ENCODE assay signal across 9 cellular contexts in the genomic region with DNA sequence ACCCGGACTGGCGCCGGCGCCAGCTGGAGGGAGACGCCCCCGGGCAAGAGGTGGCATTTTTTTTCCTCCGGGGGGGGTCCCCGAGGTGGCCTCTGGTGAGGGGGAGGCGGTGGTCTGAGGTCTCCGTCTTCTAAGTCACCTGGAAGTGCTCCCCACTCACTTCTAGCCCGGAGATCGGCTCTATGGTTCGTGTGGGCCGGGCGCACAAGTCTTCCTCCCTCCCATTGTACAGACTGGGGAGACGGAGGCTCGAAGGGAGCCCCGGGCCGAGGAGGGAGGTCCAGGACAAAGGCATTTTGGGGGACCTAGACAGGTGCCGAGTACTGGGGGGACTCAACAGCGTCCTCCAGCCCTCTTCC. TPM values are rescaled to one million over a fixed set of nuclear protein-coding genes. Genes with fewer than 3 reads are reported as not detected.
DNase-seq lines count a peak whose midpoint lies in the region; ATAC-seq and TF ChIP-seq lines count a peak whose summit lies in the region.
"Had no signal": no experiment of that assay in that cellular context is flagged by ENCODE, and none has a peak within 500 bp of the region (broad histone marks: within the 10 kb centered on the region; RNA-seq: fewer than 3 reads in every experiment).

No MANE protein-coding gene starts in this region.

- peak overlapping the region; percentile 87 to 98 (median 93) for H3K27ac ChIP-seq in heart right ventricle
- peak overlapping the region; percentile 95 for H3K27ac ChIP-seq in vagina

- TF ChIP-seq CTCF in heart right ventricle (IDR thresholded peaks at IDR 0.05): no peak
- TF ChIP-seq CTCF in vagina (IDR thresholded peaks at IDR 0.05): no peak

- H3K4me3 Mint-ChIP-seq in activated T-cell treated with anti-CD3 and anti-CD28 coated beads, Interleukin-2, amount 50 U/mL, for 72 hours: peak overlapping the region; percentile 86 to 93

- no peak overlapping the region for H3K27ac Mint-ChIP-seq in activated T-cell treated with anti-CD3 and anti-CD28 coated beads, Interleukin-2, amount 50 U/mL, for 72 hours

- H3K36me3 ChIP-seq in heart right ventricle (peaks cover 0 to 14% (median 0%) of the 10 kb centered on the region in 9 donors), vagina (no peaks in the 10 kb centered on the region)

- ATAC-seq in heart right ventricle (peak in 3 of 8 donors; percentile 1 to 5 (median 2)), left ventricle myocardium superior (no peak), GM18868 (IDR thresholded peaks at IDR 0.05; ENCODE audit: unreplicated experiment) (no peak), HG03196 (IDR thresholded peaks at IDR 0.05; ENCODE audit: unreplicated experiment) (no peak)
- ATAC-seq in activated T-cell treated with anti-CD3 and anti-CD28 coated beads, Interleukin-2, amount 50 U/mL, for 72 hours (replicated peaks in 1 of 2): no peak

- H3K9me3 ChIP-seq in heart right ventricle (no peaks in the 10 kb centered on the region), vagina (no peaks in the 10 kb centered on the region)

- peaks cover 13 to 100% (median 98%) of the 10 kb centered on the region in 7 donors for H3K27me3 ChIP-seq in heart right ventricle
- H3K27me3 ChIP-seq in vagina: no peaks in the 10 kb centered on the region

- intact Hi-C loops in heart right ventricle (cut with DNase I): loop anchor here in 3 of 10 donors (5.0 kb wide), 2 partner anchors 69 to 84 kb away; no protein-coding TSS in a partner anchor
- intact Hi-C loops in left ventricle myocardium superior (cut with micrococcal nuclease): no loop called here
- intact Hi-C loops in vagina (cut with DNase I): loop anchor here (2.0 kb wide), 1 partner anchor 310 kb away; no protein-coding TSS in a partner anchor

- DNase-seq in heart right ventricle (no peak), left ventricle myocardium superior (no peak), kidney tubule cell (ENCODE audit: low spot score) (peak; percentile 17), vagina (ENCODE audit: extremely low spot score in 2 of 2) (no peak), cerebellar nuclear complex (lab: John Stamatoyannopoulos, UW) (no peak)
- DNase-seq in activated T-cell treated with anti-CD3 and anti-CD28 coated beads, Interleukin-2, amount 50 U/mL, for 72 hours: peak in 1 of 2 donors; percentile 31

- H3K4me1 Mint-ChIP-seq in activated T-cell treated with anti-CD3 and anti-CD28 coated beads, Interleukin-2, amount 50 U/mL, for 72 hours (ENCODE audit: low read depth): peaks cover 40% of the 10 kb centered on the region

- WGBS in heart right ventricle, 2 donors: 1% methylated on average over 21 of the region's 21 CpGs

- no peak for TF ChIP-seq POLR2A in vagina (IDR thresholded peaks at IDR 0.05)

- H3K27me3 Mint-ChIP-seq in activated T-cell treated with anti-CD3 and anti-CD28 coated beads, Interleukin-2, amount 50 U/mL, for 72 hours (ENCODE audit: low read depth): peaks cover 59% of the 10 kb centered on the region

- peak overlapping the region; percentile 57 to 85 (median 67) for H3K4me3 ChIP-seq in heart right ventricle
- peak overlapping the region; percentile 83 for H3K4me3 ChIP-seq in vagina
- H3K4me3 ChIP-seq: GM12878 had no signal

- H3K4me1 ChIP-seq in heart right ventricle (peaks cover 10 to 97% (median 59%) of the 10 kb centered on the region in 9 donors), vagina (peaks cover 92% of the 10 kb centered on the region)

- peaks cover 2 to 3% of the 10 kb centered on the region in 2 donors for H3K36me3 Mint-ChIP-seq in activated T-cell treated with anti-CD3 and anti-CD28 coated beads, Interleukin-2, amount 50 U/mL, for 72 hours (ENCODE audit: insufficient read depth in 2 of 2)

- no peaks in the 10 kb centered on the region for H3K9me3 Mint-ChIP-seq in activated T-cell treated with anti-CD3 and anti-CD28 coated beads, Interleukin-2, amount 50 U/mL, for 72 hours

RNA-seq across cellular contexts. Expression of gene GATA2, which starts 4.4 kb away (rescaled TPM):
- total RNA-seq in heart right ventricle (10 to 100 TPM in 7 of 10 donors, 1 to 10 TPM in 3; 6.8 to 21.4 (median 10.7) TPM), left ventricle myocardium superior (8.0 TPM), vagina (50.6 TPM)
- polyA plus RNA-seq in heart right ventricle: 10 to 100 TPM; 16.0 to 29.8 TPM
- total RNA-seq in activated T-cell treated with anti-CD3 and anti-CD28 coated beads, Interleukin-2, amount 50 U/mL, for 72 hours: 1 to 10 TPM; 2.9 to 4.1 TPM
- polyA plus RNA-seq: GM12878 had no signal

RNA-seq across cellular contexts. Expression of gene DNAJB8, which starts 21.9 kb away (rescaled TPM):
- total RNA-seq in heart right ventricle (not detected), left ventricle myocardium superior (not detected), vagina (not detected)
- polyA plus RNA-seq in heart right ventricle: not detected
- not detected for total RNA-seq in activated T-cell treated with anti-CD3 and anti-CD28 coated beads, Interleukin-2, amount 50 U/mL, for 72 hours
- total RNA-seq: GM12878 had no signal
- polyA plus RNA-seq: GM12878 had no signal
